In genomic region chr4:83217721-83218522, GRCh38 we compare ENCODE assay signal across 8 cellular contexts.
DNase-seq lines count a peak whose midpoint lies in the region; ATAC-seq and TF ChIP-seq lines count a peak whose summit lies in the region.

No MANE protein-coding gene starts in this region.

- no peak overlapping the region for H3K4me3 ChIP-seq in choroid plexus epithelial cell (ENCODE audit: low read depth, low read length)

- ATAC-seq in HG03196 (IDR thresholded peaks at IDR 0.05; ENCODE audit: unreplicated experiment) (peak; percentile 72), T-helper 17 cell (peak; percentile 93)

- peak overlapping the region; percentile 96 for H3K27ac Mint-ChIP-seq in T-helper 17 cell

- H3K36me3 Mint-ChIP-seq in T-helper 17 cell (ENCODE audit: low read depth) = no peaks in the 10 kb centered on the region

- TF ChIP-seq CTCF in choroid plexus epithelial cell (conservative IDR thresholded peaks at IDR 0.05; ENCODE audit: low read depth, low read length) = no peak

- peaks cover 48% of the 10 kb centered on the region for H3K4me1 Mint-ChIP-seq in T-helper 17 cell

- H3K9me3 ChIP-seq in T-helper 17 cell (ENCODE audit: control insufficient read depth, low read length, poor library complexity, severe bottlenecking) = no peaks in the 10 kb centered on the region

- H3K27me3 Mint-ChIP-seq in T-helper 17 cell = no peaks in the 10 kb centered on the region

- DNase-seq in AML-193 (lab: John Stamatoyannopoulos, UW) (peak; percentile 70 to 74), GM19238 (ENCODE audit: insufficient read length, low spot score) (peak; percentile 44), T-helper 17 cell (peak; percentile 18 to 28 (median 19)), choroid plexus epithelial cell (ENCODE audit: low read depth) (peak; percentile 28), dermis blood vessel endothelial cell (no peak), COLO668 (lab: John Stamatoyannopoulos, UW; ENCODE audit: unreplicated experiment) (no peak)
- peak; percentile 48 for DNase-seq in stimulated activated CD4-positive, alpha-beta T cell treated with anti-CD3 and anti-CD28 coated beads, Interleukin-2, amount 100 ng/mL, for 4 hours (ENCODE audit: low read depth)

- H3K4me3 Mint-ChIP-seq in T-helper 17 cell = peak overlapping the region; percentile 81

Comparison
In these comparisons a context has a peak if more than half of its experiments do, and no peak if none do; other contexts are left out.
1. DNase-seq: peak in AML-193 (2 of 2), GM19238 (single experiment), T-helper 17 cell (3 of 3), choroid plexus epithelial cell (single experiment) and stimulated activated CD4-positive, alpha-beta T cell treated with anti-CD3 and anti-CD28 coated beads, Interleukin-2, amount 100 ng/mL, for 4 hours (single experiment); none in dermis blood vessel endothelial cell (single experiment) and COLO668 (single experiment).